ENCODE assay signal across 2 cellular contexts in the genomic region with DNA sequence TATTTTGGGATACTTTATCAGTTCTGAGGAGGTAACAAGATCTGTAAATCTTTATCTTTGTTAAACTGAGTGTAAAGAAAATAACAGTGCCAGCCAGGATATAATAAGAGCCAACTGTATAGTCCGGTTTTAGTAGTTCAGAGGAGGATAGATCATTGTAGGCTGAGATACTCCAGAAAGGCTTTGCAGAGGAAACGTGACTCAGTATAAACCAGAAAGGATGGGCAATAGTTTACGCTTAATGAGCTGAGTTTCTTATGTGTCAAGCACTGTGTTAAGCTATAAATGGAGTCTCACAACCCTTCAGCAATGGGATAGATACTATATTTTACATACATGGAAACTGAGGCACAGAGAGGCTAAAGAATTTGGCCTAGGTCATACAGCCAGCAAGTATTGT.
TF ChIP-seq lines count a peak whose summit lies in the region.

No MANE protein-coding gene starts in this region.

TF ChIP-seq in HepG2, 621 proteins besides CTCF, POLR2A, EP300 and RAD21:
- TF ChIP-seq FOXM1 (CRISPR knock-in tag; IDR thresholded peaks at IDR 0.05) (no peak), PITX1 (CRISPR knock-in tag; IDR thresholded peaks at IDR 0.05) (no peak), ARNT2 (CRISPR knock-in tag; IDR thresholded peaks at IDR 0.05; ENCODE audit: low read depth) (no peak), ISL2 (CRISPR knock-in tag; IDR thresholded peaks at IDR 0.05) (no peak), FOXP4 (CRISPR knock-in tag; IDR thresholded peaks at IDR 0.05) (no peak), ZNF770 (CRISPR knock-in tag; IDR thresholded peaks at IDR 0.05) (no peak), BORCS8-MEF2B (CRISPR knock-in tag; IDR thresholded peaks at IDR 0.05) (no peak), KAT7 (CRISPR knock-in tag; IDR thresholded peaks at IDR 0.05; ENCODE audit: borderline replicate concordance) (no peak), FOXC1 (CRISPR knock-in tag; IDR thresholded peaks at IDR 0.05; ENCODE audit: borderline replicate concordance) (no peak), ARNTL (CRISPR knock-in tag; IDR thresholded peaks at IDR 0.05) (no peak), ZNF850 (CRISPR knock-in tag; conservative IDR thresholded peaks at IDR 0.05) (no peak), DMAP1 (CRISPR knock-in tag; IDR thresholded peaks at IDR 0.05) (no peak), PHF21A (CRISPR knock-in tag; IDR thresholded peaks at IDR 0.05) (no peak)
- TF ChIP-seq, protein P1, sequence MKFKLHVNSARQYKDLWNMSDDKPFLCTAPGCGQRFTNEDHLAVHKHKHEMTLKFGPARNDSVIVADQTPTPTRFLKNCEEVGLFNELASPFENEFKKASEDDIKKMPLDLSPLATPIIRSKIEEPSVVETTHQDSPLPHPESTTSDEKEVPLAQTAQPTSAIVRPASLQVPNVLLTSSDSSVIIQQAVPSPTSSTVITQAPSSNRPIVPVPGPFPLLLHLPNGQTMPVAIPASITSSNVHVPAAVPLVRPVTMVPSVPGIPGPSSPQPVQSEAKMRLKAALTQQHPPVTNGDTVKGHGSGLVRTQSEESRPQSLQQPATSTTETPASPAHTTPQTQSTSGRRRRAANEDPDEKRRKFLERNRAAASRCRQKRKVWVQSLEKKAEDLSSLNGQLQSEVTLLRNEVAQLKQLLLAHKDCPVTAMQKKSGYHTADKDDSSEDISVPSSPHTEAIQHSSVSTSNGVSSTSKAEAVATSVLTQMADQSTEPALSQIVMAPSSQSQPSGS (CRISPR knock-in tag; IDR thresholded peaks at IDR 0.05): no peak
- TF ChIP-seq, protein P2, sequence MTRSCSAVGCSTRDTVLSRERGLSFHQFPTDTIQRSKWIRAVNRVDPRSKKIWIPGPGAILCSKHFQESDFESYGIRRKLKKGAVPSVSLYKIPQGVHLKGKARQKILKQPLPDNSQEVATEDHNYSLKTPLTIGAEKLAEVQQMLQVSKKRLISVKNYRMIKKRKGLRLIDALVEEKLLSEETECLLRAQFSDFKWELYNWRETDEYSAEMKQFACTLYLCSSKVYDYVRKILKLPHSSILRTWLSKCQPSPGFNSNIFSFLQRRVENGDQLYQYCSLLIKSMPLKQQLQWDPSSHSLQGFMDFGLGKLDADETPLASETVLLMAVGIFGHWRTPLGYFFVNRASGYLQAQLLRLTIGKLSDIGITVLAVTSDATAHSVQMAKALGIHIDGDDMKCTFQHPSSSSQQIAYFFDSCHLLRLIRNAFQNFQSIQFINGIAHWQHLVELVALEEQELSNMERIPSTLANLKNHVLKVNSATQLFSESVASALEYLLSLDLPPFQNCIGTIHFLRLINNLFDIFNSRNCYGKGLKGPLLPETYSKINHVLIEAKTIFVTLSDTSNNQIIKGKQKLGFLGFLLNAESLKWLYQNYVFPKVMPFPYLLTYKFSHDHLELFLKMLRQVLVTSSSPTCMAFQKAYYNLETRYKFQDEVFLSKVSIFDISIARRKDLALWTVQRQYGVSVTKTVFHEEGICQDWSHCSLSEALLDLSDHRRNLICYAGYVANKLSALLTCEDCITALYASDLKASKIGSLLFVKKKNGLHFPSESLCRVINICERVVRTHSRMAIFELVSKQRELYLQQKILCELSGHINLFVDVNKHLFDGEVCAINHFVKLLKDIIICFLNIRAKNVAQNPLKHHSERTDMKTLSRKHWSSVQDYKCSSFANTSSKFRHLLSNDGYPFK (CRISPR knock-in tag; IDR thresholded peaks at IDR 0.05; ENCODE audit: borderline replicate concordance): no peak

TF ChIP-seq in GM12878, 131 proteins besides CTCF, POLR2A, EP300 and RAD21:
- TF ChIP-seq MLLT1 (IDR thresholded peaks at IDR 0.05): no peak
- no peak for TF ChIP-seq RBBP5 (conservative IDR thresholded peaks at IDR 0.05)
- TF ChIP-seq MTA3 (IDR thresholded peaks at IDR 0.05; ENCODE audit: borderline replicate concordance, low read length): no peak
- TF ChIP-seq FOS (IDR thresholded peaks at IDR 0.05; ENCODE audit: borderline replicate concordance, extremely low read depth, insufficient read length): no peak
- TF ChIP-seq ZBED1 (IDR thresholded peaks at IDR 0.05; ENCODE audit: borderline replicate concordance): no peak
- no peak for TF ChIP-seq SMC3 (IDR thresholded peaks at IDR 0.05; ENCODE audit: borderline replicate concordance, low read length)
- no peak for TF ChIP-seq SIN3A (IDR thresholded peaks at IDR 0.05; ENCODE audit: low read depth, low read length)
